20 cellular contexts compared by ENCODE assay signal in the genomic region with DNA sequence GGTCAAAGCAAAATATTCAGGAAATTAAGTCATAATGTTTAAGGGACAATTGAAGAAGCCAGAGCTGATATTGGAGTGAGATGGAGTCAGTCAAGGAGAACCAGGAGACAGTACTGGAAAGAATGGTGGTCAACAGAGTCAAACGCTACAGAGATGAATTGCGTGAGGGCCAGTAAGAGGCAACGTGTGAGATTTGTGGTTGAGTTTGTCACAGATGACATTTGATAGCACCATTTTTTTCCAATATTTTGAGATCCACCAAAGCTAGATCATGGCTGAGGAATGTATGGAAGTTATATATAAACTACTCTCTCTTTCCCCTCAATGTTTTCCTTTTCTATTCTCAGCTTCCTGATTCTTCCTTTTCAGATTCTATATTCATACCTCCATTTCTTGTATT.
DNase-seq lines count a peak whose midpoint lies in the region; FAIRE-seq and TF ChIP-seq lines count a peak whose summit lies in the region.
"Had no signal": no experiment of that assay in that cellular context is flagged by ENCODE, and none has a peak within 500 bp of the region (broad histone marks: within the 10 kb centered on the region; RNA-seq: fewer than 3 reads in every experiment).

No MANE protein-coding gene starts in this region.

- no peaks in the 10 kb centered on the region for H3K79me2 ChIP-seq in MM.1S (ENCODE audit: low read length)

- peaks cover 9% of the 10 kb centered on the region; the same call in 1 of the 2 replicates for H3F3A ChIP-seq in MM.1S (ENCODE audit: insufficient read depth, low read length)

- H4K20me1 ChIP-seq in MM.1S (ENCODE audit: insufficient read depth, low read length) = no peaks in the 10 kb centered on the region
- H4K20me1 ChIP-seq: BLaER1 had no signal

- H2AFZ ChIP-seq in MM.1S (ENCODE audit: low read length) = no peak overlapping the region

- H3K36me3 Mint-ChIP-seq in chondrocyte (ENCODE audit: low read depth) (no peaks in the 10 kb centered on the region), osteocyte (ENCODE audit: unreplicated experiment) (no peaks in the 10 kb centered on the region)
- H3K36me3 Mint-ChIP-seq: CD14-positive monocyte; CD4-positive, alpha-beta memory T cell had no signal

- no peak overlapping the region for H3K4me3 ChIP-seq in breast epithelium
- H3K4me3 ChIP-seq in MM.1S (ENCODE audit: low read length) = no peak overlapping the region
- H3K4me3 ChIP-seq: BLaER1, HAP-1 had no signal

- H3K4me1 Mint-ChIP-seq in chondrocyte (ENCODE audit: low read depth) (peaks cover 15% of the 10 kb centered on the region), osteocyte (ENCODE audit: unreplicated experiment) (peaks cover 13% of the 10 kb centered on the region)
- H3K4me1 Mint-ChIP-seq: CD14-positive monocyte; CD4-positive, alpha-beta memory T cell had no signal

- peak; percentile 7 for DNase-seq in HCEC 1CT
- peak; percentile 60 for DNase-seq in RCC 7860 (ENCODE audit: low spot score)
- DNase-seq in chondrocyte (ENCODE audit: low spot score) = no peak
- DNase-seq in osteocyte (ENCODE audit: extremely low spot score, unreplicated experiment) = no peak
- no peak for DNase-seq in breast epithelium (ENCODE audit: low spot score in 2 of 2)
- no peak for DNase-seq in MM.1S
- no peak for DNase-seq in ecto neural progenitor cell (ENCODE audit: low spot score)
- DNase-seq: 8988T; CD4-positive, alpha-beta memory T cell; DMS153; DMS79; GDM1 had no signal

- H3K4me2 ChIP-seq in MM.1S (ENCODE audit: low read depth, low read length) = no peak overlapping the region
- H3K4me2 ChIP-seq: BLaER1 had no signal

- no peaks in the 10 kb centered on the region for H3K27me3 Mint-ChIP-seq in chondrocyte (ENCODE audit: low read depth)
- H3K27me3 Mint-ChIP-seq in osteocyte (ENCODE audit: unreplicated experiment) = no peaks in the 10 kb centered on the region
- H3K27me3 Mint-ChIP-seq: CD4-positive, alpha-beta memory T cell had no signal

- H3K9me3 Mint-ChIP-seq in chondrocyte (ENCODE audit: low read depth) = no peaks in the 10 kb centered on the region
- no peaks in the 10 kb centered on the region for H3K9me3 Mint-ChIP-seq in osteocyte (ENCODE audit: unreplicated experiment)

- H3K27ac Mint-ChIP-seq in chondrocyte (ENCODE audit: unreplicated experiment) = peak overlapping the region; percentile 47
- peak overlapping the region; percentile 39 for H3K27ac Mint-ChIP-seq in osteocyte (ENCODE audit: unreplicated experiment)
- H3K27ac Mint-ChIP-seq: CD14-positive monocyte; CD4-positive, alpha-beta memory T cell had no signal

- H3K36me3 ChIP-seq in breast epithelium (no peaks in the 10 kb centered on the region), MM.1S (replicated peaks; ENCODE audit: insufficient read depth, low read length) (no peaks in the 10 kb centered on the region)
- H3K36me3 ChIP-seq: BLaER1, HAP-1 had no signal

- intact Hi-C loops in breast epithelium (cut with DNase I; ENCODE audit: low total_unique reads) = no loop called here

- TF ChIP-seq POLR2A in breast epithelium (IDR thresholded peaks at IDR 0.05) = no peak

- FAIRE-seq in RCC 7860 (lab: Jason Lieb, UNC) = no peak
- FAIRE-seq: GM12892, GM18507, HepG2, HTR-8/SVneo had no signal

- TF ChIP-seq CTCF in chondrocyte (IDR thresholded peaks at IDR 0.05) = no peak
- TF ChIP-seq CTCF in osteocyte (IDR thresholded peaks at IDR 0.05) = no peak
- TF ChIP-seq CTCF in breast epithelium (IDR thresholded peaks at IDR 0.05) = no peak
- TF ChIP-seq CTCF in MM.1S (IDR thresholded peaks at IDR 0.05; ENCODE audit: low read length) = no peak

- no peaks in the 10 kb centered on the region for H3K9me3 ChIP-seq in breast epithelium
- no peaks in the 10 kb centered on the region for H3K9me3 ChIP-seq in MM.1S (replicated peaks; ENCODE audit: insufficient read depth, low read length)
- H3K9me3 ChIP-seq: BLaER1, HAP-1 had no signal

- no peaks in the 10 kb centered on the region for H3K4me1 ChIP-seq in breast epithelium
- H3K4me1 ChIP-seq in MM.1S (ENCODE audit: low read length) = peaks cover 14% of the 10 kb centered on the region
- H3K4me1 ChIP-seq: BLaER1 had no signal

- no peak overlapping the region for H3K27ac ChIP-seq in breast epithelium
- no peak overlapping the region for H3K27ac ChIP-seq in MM.1S (ENCODE audit: low read length)
- H3K27ac ChIP-seq: BLaER1, HL-60 had no signal

- no peaks in the 10 kb centered on the region; the same call in 1 of the 2 replicates for H3K9me2 ChIP-seq in MM.1S (replicated peaks; ENCODE audit: insufficient read depth, low read length)

- H3K27me3 ChIP-seq in breast epithelium (no peaks in the 10 kb centered on the region), MM.1S (replicated peaks; ENCODE audit: insufficient read depth, low read length) (no peaks in the 10 kb centered on the region)
- H3K27me3 ChIP-seq: BLaER1 had no signal

- no peak overlapping the region for H3K4me3 Mint-ChIP-seq in chondrocyte (ENCODE audit: unreplicated experiment)
- no peak overlapping the region for H3K4me3 Mint-ChIP-seq in osteocyte (ENCODE audit: unreplicated experiment)
- H3K4me3 Mint-ChIP-seq: CD14-positive monocyte had no signal

- H3K9ac ChIP-seq in MM.1S (ENCODE audit: low read length) = no peak overlapping the region
- H3K9ac ChIP-seq: BLaER1 had no signal

Comparison
In these comparisons a context has a peak if more than half of its experiments do, and no peak if none do; other contexts are left out.
1. DNase-seq: peak in HCEC 1CT (single experiment) and RCC 7860 (single experiment); none in chondrocyte (single experiment), osteocyte (single experiment), breast epithelium (0 of 2), MM.1S (single experiment) and ecto neural progenitor cell (single experiment).